In genomic region chr6:131029661-131030297, GRCh38 we compare ENCODE assay signal across 8 cellular contexts. TPM values are rescaled to one million over a fixed set of nuclear protein-coding genes. Genes with fewer than 3 reads are reported as not detected.
A peak's percentile ranks its signal among the peaks of the same experiment; 100 is the strongest.
DNase-seq lines count a peak whose midpoint lies in the region; ATAC-seq and TF ChIP-seq lines count a peak whose summit lies in the region.

No MANE protein-coding gene starts in this region.

- H3F3A ChIP-seq in neural progenitor cell (ENCODE audit: low read depth), result peaks cover 7% of the 10 kb centered on the region

- H3K4me3 Mint-ChIP-seq in activated T-helper 17 cell treated with anti-CD3 and anti-CD28 coated beads, Interleukin-2, amount 50 U/mL, for 72 hours, result no peak overlapping the region
- H3K4me3 Mint-ChIP-seq in neural progenitor cell, result no peak overlapping the region
- no peak overlapping the region for H3K4me3 Mint-ChIP-seq in T-cell

- H3K9me3 Mint-ChIP-seq in activated T-helper 17 cell treated with anti-CD3 and anti-CD28 coated beads, Interleukin-2, amount 50 U/mL, for 72 hours, result no peaks in the 10 kb centered on the region
- no peaks in the 10 kb centered on the region for H3K9me3 Mint-ChIP-seq in neural progenitor cell
- H3K9me3 Mint-ChIP-seq in T-cell, result no peaks in the 10 kb centered on the region

- no peak for TF ChIP-seq EP300 in upper lobe of left lung (IDR thresholded peaks at IDR 0.05)

- CTCF ChIA-PET in T-cell (lab: Charles Lee), result interaction anchor here in 1 of 2 donors (0.7 kb wide), 2 partner anchors 598 to 1072 kb away, joined by 4 to 9 read pairs; partner anchors contain the start of gene MED23

- H3K4me1 ChIP-seq in neural progenitor cell, result peaks cover 16% of the 10 kb centered on the region
- H3K4me1 ChIP-seq in upper lobe of left lung, result peaks cover 0 to 4% (median 2%) of the 10 kb centered on the region in 4 donors

- H3K36me3 Mint-ChIP-seq in activated T-helper 17 cell treated with anti-CD3 and anti-CD28 coated beads, Interleukin-2, amount 50 U/mL, for 72 hours (ENCODE audit: low read depth), result no peaks in the 10 kb centered on the region
- H3K36me3 Mint-ChIP-seq in neural progenitor cell (peaks cover 2% of the 10 kb centered on the region), T-cell (no peaks in the 10 kb centered on the region)

- no peak for TF ChIP-seq CTCF in neural progenitor cell (IDR thresholded peaks at IDR 0.05)
- TF ChIP-seq CTCF in upper lobe of left lung (IDR thresholded peaks at IDR 0.05), result no peak

- H3K79me2 ChIP-seq in neural progenitor cell (ENCODE audit: low read depth), result peaks cover 48% of the 10 kb centered on the region

- H3K4me2 ChIP-seq in neural progenitor cell, result no peak overlapping the region

- H2AFZ ChIP-seq in neural progenitor cell (replicated peaks), result no peak overlapping the region

- H3K36me3 ChIP-seq in neural progenitor cell, result no peaks in the 10 kb centered on the region
- no peaks in the 10 kb centered on the region for H3K36me3 ChIP-seq in upper lobe of left lung

- H3K9me3 ChIP-seq in neural progenitor cell (ENCODE audit: low read depth), result no peaks in the 10 kb centered on the region
- H3K9me3 ChIP-seq in upper lobe of left lung, result no peaks in the 10 kb centered on the region

- no peak overlapping the region for H3K4me3 ChIP-seq in neural progenitor cell
- no peak overlapping the region for H3K4me3 ChIP-seq in upper lobe of left lung

- peak overlapping the region; percentile 48 for H3K27ac ChIP-seq in neural progenitor cell
- no peak overlapping the region for H3K27ac ChIP-seq in upper lobe of left lung

- H3K27ac Mint-ChIP-seq in activated T-helper 17 cell treated with anti-CD3 and anti-CD28 coated beads, Interleukin-2, amount 50 U/mL, for 72 hours, result no peak overlapping the region
- peak overlapping the region; percentile 80 for H3K27ac Mint-ChIP-seq in neural progenitor cell
- no peak overlapping the region for H3K27ac Mint-ChIP-seq in T-cell

- POLR2A ChIA-PET in T-cell (lab: Charles Lee), result no interaction called here

- H3K27me3 ChIP-seq in neural progenitor cell (no peaks in the 10 kb centered on the region), upper lobe of left lung (no peaks in the 10 kb centered on the region)

- WGBS in upper lobe of left lung, 2 donors, result 75 to 91% methylated on average over 6 of the region's 6 CpGs

- H3K9ac ChIP-seq in neural progenitor cell, result no peak overlapping the region

- H4K20me1 ChIP-seq in neural progenitor cell (ENCODE audit: low read depth), result no peaks in the 10 kb centered on the region

- H3K4me1 Mint-ChIP-seq in activated T-helper 17 cell treated with anti-CD3 and anti-CD28 coated beads, Interleukin-2, amount 50 U/mL, for 72 hours, result peaks cover 4% of the 10 kb centered on the region
- H3K4me1 Mint-ChIP-seq in neural progenitor cell (peaks cover 12% of the 10 kb centered on the region), T-cell (peaks cover 5 to 6% (median 5%) of the 10 kb centered on the region in 3 donors)

- TF ChIP-seq POLR2A in upper lobe of left lung (IDR thresholded peaks at IDR 0.05), result no peak

- no peaks in the 10 kb centered on the region for H3K27me3 Mint-ChIP-seq in activated T-helper 17 cell treated with anti-CD3 and anti-CD28 coated beads, Interleukin-2, amount 50 U/mL, for 72 hours
- H3K27me3 Mint-ChIP-seq in neural progenitor cell (ENCODE audit: insufficient read depth, low read depth) (no peaks in the 10 kb centered on the region), T-cell (peaks cover 0 to 3% of the 10 kb centered on the region in 2 donors)

- DNase-seq in neural progenitor cell (ENCODE audit: low spot score), result peak; percentile 40
- DNase-seq in SW 1271 (lab: John Stamatoyannopoulos, UW), result no peak
- no peak for DNase-seq in T-cell
- DNase-seq in upper lobe of left lung, result no peak
- no peak for DNase-seq in stimulated activated CD4-positive, alpha-beta T cell treated with anti-CD3 and anti-CD28 coated beads, Interleukin-12 subunit alpha, Interleukin-12 subunit beta, amount 100 ng/mL, for 4 hours

- peak; percentile 94 for ATAC-seq in GM18907 (IDR thresholded peaks at IDR 0.05; ENCODE audit: unreplicated experiment)
- ATAC-seq in HG02884 (IDR thresholded peaks at IDR 0.05; ENCODE audit: unreplicated experiment), result peak; percentile 97
- peak; percentile 32 for ATAC-seq in activated T-helper 17 cell treated with anti-CD3 and anti-CD28 coated beads, Interleukin-2, amount 50 U/mL, for 72 hours (replicated peaks)
- ATAC-seq in T-cell (replicated peaks in 1 of 4), result no peak
- no peak for ATAC-seq in upper lobe of left lung (ENCODE audit: low FRiP score in 2 of 2)

RNA-seq across cellular contexts. Expression of gene EPB41L2, which starts 33.3 kb away (rescaled TPM):
- 10 to 100 TPM; 31.0 to 49.3 TPM for total RNA-seq in activated T-helper 17 cell treated with anti-CD3 and anti-CD28 coated beads, Interleukin-2, amount 50 U/mL, for 72 hours
- total RNA-seq in neural progenitor cell (ENCODE audit: low replicate concordance) (39.8 and 61.8 TPM in 2 replicates), T-cell (10 to 100 TPM; 11.1 to 15.0 (median 13.6) TPM), upper lobe of left lung (100 to 1,000 TPM in 3 of 6 donors, 10 to 100 TPM in 3; 68.7 to 201 (median 98.2) TPM)

Comparison
In these comparisons a context has a peak if more than half of its experiments do, and no peak if none do; other contexts are left out.
1. ATAC-seq: peak in GM18907 (single experiment), HG02884 (single experiment) and activated T-helper 17 cell treated with anti-CD3 and anti-CD28 coated beads, Interleukin-2, amount 50 U/mL, for 72 hours (single experiment); none in T-cell (0 of 4) and upper lobe of left lung (0 of 2).